In the genomic region with DNA sequence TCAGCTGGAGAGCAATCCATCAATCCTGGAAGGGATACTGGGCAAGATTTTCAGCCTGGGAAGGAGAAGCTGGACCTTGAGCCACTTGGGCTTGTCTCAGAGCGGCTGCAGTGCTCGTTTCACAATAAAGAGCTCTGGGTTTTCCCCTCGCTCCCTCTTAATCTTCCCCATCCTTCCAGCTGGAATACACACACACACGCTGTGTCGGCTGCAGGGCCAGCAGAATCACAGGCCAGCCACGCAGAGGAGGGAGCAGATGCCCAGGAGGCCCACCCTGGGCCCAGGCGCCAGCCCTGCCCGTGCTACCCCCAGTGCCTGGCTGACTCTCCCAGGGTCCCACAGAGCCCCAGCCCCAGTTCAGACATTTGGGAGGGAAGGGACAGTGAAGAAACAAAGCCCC, we compare ENCODE assay signal across 9 cellular contexts.
DNase-seq lines count a peak whose midpoint lies in the region; ATAC-seq and TF ChIP-seq lines count a peak whose summit lies in the region.
"Had no signal": no experiment of that assay in that cellular context is flagged by ENCODE, and none has a peak within 500 bp of the region (broad histone marks: within the 10 kb centered on the region; RNA-seq: fewer than 3 reads in every experiment).

No MANE protein-coding gene starts in this region.

- H3K4me1 Mint-ChIP-seq in effector memory CD8-positive, alpha-beta T cell (ENCODE audit: low read depth in 2 of 2): no peaks in the 10 kb centered on the region

- WGBS in heart left ventricle, 4 donors: 30 to 65% (median 41%) methylated on average over 8 of the region's 8 CpGs

- no peak overlapping the region for H3K4me3 Mint-ChIP-seq in effector memory CD8-positive, alpha-beta T cell

- in situ Hi-C loops in astrocyte of the cerebellum (cut with HindIII; ENCODE audit: low sequenced_read_pairs): loop anchor here (5.0 kb wide), 1 partner anchor 75 kb away; no protein-coding TSS in a partner anchor

- peak in 3 of 4 donors; percentile 32 to 46 (median 40) for ATAC-seq in heart left ventricle
- peak; percentile 39 for ATAC-seq in omental fat pad (ENCODE audit: low FRiP score)
- no peak for ATAC-seq in effector memory CD8-positive, alpha-beta T cell (replicated peaks)

- H3K27ac Mint-ChIP-seq in effector memory CD8-positive, alpha-beta T cell: no peak overlapping the region

- intact Hi-C loops in heart left ventricle (cut with DNase I): loop anchor here in 6 of 10 donors (5.0 kb wide), 3 partner anchors 35 to 60 kb away; no protein-coding TSS in a partner anchor

- TF ChIP-seq POLR2A in heart left ventricle (IDR thresholded peaks at IDR 0.05): no peak

- H3K9me3 ChIP-seq in heart left ventricle: no peaks in the 10 kb centered on the region

- no peaks in the 10 kb centered on the region for H3K27me3 ChIP-seq in heart left ventricle

- H3K36me3 ChIP-seq in heart left ventricle: peaks cover 0 to 35% (median 0%) of the 10 kb centered on the region in 9 donors

- H3K27ac ChIP-seq in heart left ventricle: peak overlapping the region; percentile 83 to 95 (median 92)

- POLR2A ChIA-PET in AG04449 (lab: Yijun Ruan, JAX): interaction anchor here (0.9 to 1.2 kb wide), 3 partner anchors 9 to 36 kb away, joined by 3 to 4 read pairs (median 3); no protein-coding TSS in a partner anchor

- peaks cover 3% of the 10 kb centered on the region for H3K36me3 Mint-ChIP-seq in effector memory CD8-positive, alpha-beta T cell (ENCODE audit: insufficient read depth)

- TF ChIP-seq CTCF in AG04449 (IDR thresholded peaks at IDR 0.05; ENCODE audit: insufficient read depth, low read length, missing control alignments): no peak
- TF ChIP-seq CTCF in astrocyte of the cerebellum (IDR thresholded peaks at IDR 0.05; ENCODE audit: low read depth, low read length, missing control alignments): no peak
- TF ChIP-seq CTCF in heart left ventricle (IDR thresholded peaks at IDR 0.05): no peak
- TF ChIP-seq CTCF in omental fat pad (IDR thresholded peaks at IDR 0.05): no peak

- CTCF ChIA-PET in AG04449 (lab: Yijun Ruan, JAX): interaction anchor here (1.4 to 2.4 kb wide), 8 partner anchors 9 to 492 kb away, joined by 3 to 13 read pairs (median 6); no protein-coding TSS in a partner anchor

- DNase-seq in AG04449 (ENCODE audit: low read depth, low spot score): no peak
- DNase-seq in astrocyte of the cerebellum (ENCODE audit: low read depth): no peak
- DNase-seq in heart left ventricle: peak in 4 of 5 donors; percentile 47 to 80 (median 56)
- DNase-seq in omental fat pad (ENCODE audit: low spot score): no peak
- no peak for DNase-seq in SHP77 treated with DMSO at 0.1 percent for 48 hours (lab: John Stamatoyannopoulos, UW)
- DNase-seq in effector memory CD8-positive, alpha-beta T cell: no peak
- no peak for DNase-seq in NCI-H226
- no peak for DNase-seq in NK-92 (lab: John Stamatoyannopoulos, UW; ENCODE audit: unreplicated experiment)
- DNase-seq: MV-4-11 had no signal

- peaks cover 3 to 13% of the 10 kb centered on the region in 2 donors for H3K9me3 Mint-ChIP-seq in effector memory CD8-positive, alpha-beta T cell

- H3K4me3 ChIP-seq in AG04449 (ENCODE audit: low read depth, low read length) (peak overlapping the region; percentile 55), astrocyte of the cerebellum (ENCODE audit: low read depth, low read length) (peak overlapping the region; percentile 36), heart left ventricle (peak overlapping the region in 10 of 12 donors; percentile 36 to 59 (median 50))

- H3K27me3 Mint-ChIP-seq in effector memory CD8-positive, alpha-beta T cell: peaks cover 0 to 10% of the 10 kb centered on the region in 2 donors

- H3K4me1 ChIP-seq in heart left ventricle: peaks cover 15 to 73% (median 50%) of the 10 kb centered on the region in 12 donors

Comparison
In these comparisons a context has a peak if more than half of its experiments do, and no peak if none do; other contexts are left out.
1. DNase-seq: peak in heart left ventricle (4 of 5); none in AG04449 (single experiment), astrocyte of the cerebellum (single experiment), omental fat pad (single experiment), SHP77 treated with DMSO at 0.1 percent for 48 hours (single experiment), effector memory CD8-positive, alpha-beta T cell (0 of 3), NCI-H226 (single experiment) and NK-92 (single experiment).
2. Peak in every context shown above with its lines, with median percentiles within 50 percentile points of each other: H3K4me3 ChIP-seq.